Comparison of ENCODE assay signal across 9 cellular contexts in genomic region chr3:31004025-31004678, GRCh38.
A peak's percentile ranks its signal among the peaks of the same experiment; 100 is the strongest.
DNase-seq lines count a peak whose midpoint lies in the region; ATAC-seq and TF ChIP-seq lines count a peak whose summit lies in the region.
"Had no signal": no experiment of that assay in that cellular context is flagged by ENCODE, and none has a peak within 500 bp of the region (broad histone marks: within the 10 kb centered on the region; RNA-seq: fewer than 3 reads in every experiment).

No MANE protein-coding gene starts in this region.

- no peak overlapping the region for H3K4me3 ChIP-seq in osteoblast (ENCODE audit: insufficient read depth, low read length)

- peak overlapping the region; percentile 87 for H3K27ac ChIP-seq in osteoblast (ENCODE audit: low read depth, low read length)

- intact Hi-C loops in posterior vena cava (cut with DNase I) = no loop called here

- peak; percentile 82 for DNase-seq in amniotic epithelial cell (ENCODE audit: low read depth)
- peak; percentile 61 for DNase-seq in osteoblast (ENCODE audit: insufficient read length, low spot score, missing footprints)
- DNase-seq in posterior vena cava (ENCODE audit: low spot score) = no peak
- DNase-seq in T-helper 1 cell = no peak
- DNase-seq in NCI-H2029 treated with DMSO at 0.1 percent for 48 hours (lab: John Stamatoyannopoulos, UW) = no peak
- no peak for DNase-seq in DMS53 (lab: John Stamatoyannopoulos, UW)
- DNase-seq: activated CD4-positive, CD25-positive, alpha-beta regulatory T cell had no signal

- H3K4me2 ChIP-seq in osteoblast (ENCODE audit: insufficient read depth, low read length) = peak overlapping the region; percentile 68

- no peaks in the 10 kb centered on the region for H3K36me3 ChIP-seq in osteoblast (ENCODE audit: insufficient read depth, low read length)

- H3K27me3 ChIP-seq in osteoblast (ENCODE audit: insufficient read depth, low read length) = no peaks in the 10 kb centered on the region

- H4K20me1 ChIP-seq in osteoblast (ENCODE audit: insufficient read depth, low read length) = no peaks in the 10 kb centered on the region

- H2AFZ ChIP-seq in osteoblast (ENCODE audit: low read length) = peak overlapping the region; percentile 16

- peaks cover 22% of the 10 kb centered on the region for H3K4me1 ChIP-seq in osteoblast (ENCODE audit: insufficient read depth, low read length)

- no peaks in the 10 kb centered on the region for H3K9me3 ChIP-seq in osteoblast (ENCODE audit: low read depth, low read length)

- H3K79me2 ChIP-seq in osteoblast (ENCODE audit: insufficient read depth, low read length) = no peaks in the 10 kb centered on the region

- TF ChIP-seq CTCF in osteoblast (IDR thresholded peaks at IDR 0.05; ENCODE audit: extremely low read depth, low read depth, low read length) = no peak

- ATAC-seq in GM18909 (IDR thresholded peaks at IDR 0.05; ENCODE audit: poor library complexity, unreplicated experiment) (peak; percentile 75), HG02970 (IDR thresholded peaks at IDR 0.05; ENCODE audit: low FRiP score, unreplicated experiment) (peak; percentile 49)

Comparison
In these comparisons a context has a peak if more than half of its experiments do, and no peak if none do; other contexts are left out.
1. DNase-seq: peak in amniotic epithelial cell (single experiment) and osteoblast (single experiment); none in posterior vena cava (single experiment), T-helper 1 cell (0 of 5), NCI-H2029 treated with DMSO at 0.1 percent for 48 hours (single experiment) and DMS53 (single experiment).